In genomic region chr13:98450012-98450411, GRCh38 we compare ENCODE assay signal across 12 cellular contexts.
A peak's percentile ranks its signal among the peaks of the same experiment; 100 is the strongest.
DNase-seq lines count a peak whose midpoint lies in the region; ATAC-seq and TF ChIP-seq lines count a peak whose summit lies in the region.
"Had no signal": no experiment of that assay in that cellular context is flagged by ENCODE, and none has a peak within 500 bp of the region (broad histone marks: within the 10 kb centered on the region; RNA-seq: fewer than 3 reads in every experiment).

No MANE protein-coding gene starts in this region.

- no peaks in the 10 kb centered on the region for H3K27me3 Mint-ChIP-seq in activated CD4-positive, alpha-beta T cell treated with anti-CD3 and anti-CD28 coated beads, Interleukin-2, amount 10 ng/mL, durations not matched to agents 24 days and 14 days
- H3K27me3 Mint-ChIP-seq in T-cell: no peaks in the 10 kb centered on the region

- POLR2A ChIA-PET in T-cell (lab: Charles Lee): interaction anchor here in 1 of 2 donors (0.5 kb wide), 1 partner anchor 23 kb away, joined by 3 read pairs; no protein-coding TSS in a partner anchor

- no peak for DNase-seq in activated CD4-positive, alpha-beta T cell treated with anti-CD3 and anti-CD28 coated beads, Interleukin-2, amount 10 ng/mL, durations not matched to agents 24 days and 14 days
- DNase-seq in activated CD4-positive, alpha-beta T cell treated with anti-CD3 and anti-CD28 coated beads for 4 hours: no peak
- no peak for DNase-seq in T-cell
- DNase-seq in fibroblast of villous mesenchyme (ENCODE audit: low read depth): peak; percentile 81
- no peak for DNase-seq in sigmoid colon
- DNase-seq in NCI-H748 treated with DMSO at 0.1 percent for 48 hours (lab: John Stamatoyannopoulos, UW): no peak
- no peak for DNase-seq in AG20443 (ENCODE audit: low spot score)
- DNase-seq: effector CD4-positive, alpha-beta T cell; NCI-H345; PC-9 had no signal

- H3K36me3 Mint-ChIP-seq in activated CD4-positive, alpha-beta T cell treated with anti-CD3 and anti-CD28 coated beads, Interleukin-2, amount 10 ng/mL, durations not matched to agents 24 days and 14 days (ENCODE audit: low read depth): peaks cover 36% of the 10 kb centered on the region
- H3K36me3 Mint-ChIP-seq in T-cell: peaks cover 45% of the 10 kb centered on the region

- no peaks in the 10 kb centered on the region for H3K9me3 Mint-ChIP-seq in activated CD4-positive, alpha-beta T cell treated with anti-CD3 and anti-CD28 coated beads, Interleukin-2, amount 10 ng/mL, durations not matched to agents 24 days and 14 days
- no peaks in the 10 kb centered on the region for H3K9me3 Mint-ChIP-seq in T-cell

- H3K4me1 ChIP-seq in sigmoid colon: peaks cover 0 to 62% (median 47%) of the 10 kb centered on the region in 4 donors

- peaks cover 0 to 38% (median 7%) of the 10 kb centered on the region in 4 donors for H3K36me3 ChIP-seq in sigmoid colon

- H3K27ac Mint-ChIP-seq in activated CD4-positive, alpha-beta T cell treated with anti-CD3 and anti-CD28 coated beads, Interleukin-2, amount 10 ng/mL, durations not matched to agents 24 days and 14 days: peak overlapping the region; percentile 53
- peak overlapping the region; percentile 67 to 80 for H3K27ac Mint-ChIP-seq in T-cell

- H3K4me3 ChIP-seq in fibroblast of villous mesenchyme (ENCODE audit: low read depth, low read length) (no peak overlapping the region), sigmoid colon (no peak overlapping the region)
- H3K4me3 ChIP-seq: heart left ventricle, PC-9 had no signal

- CTCF ChIA-PET in T-cell (lab: Charles Lee): interaction anchor here (0.7 to 1.2 kb wide), 2 partner anchors 113 to 203 kb away, joined by 3 to 6 read pairs; no protein-coding TSS in a partner anchor

- H3K9me3 ChIP-seq in sigmoid colon: no peaks in the 10 kb centered on the region
- H3K9me3 ChIP-seq: heart left ventricle had no signal

- H3K27ac ChIP-seq in sigmoid colon: peak overlapping the region; percentile 64 to 87 (median 80)
- H3K27ac ChIP-seq: PC-9 had no signal

- no peak overlapping the region for H3K4me3 Mint-ChIP-seq in activated CD4-positive, alpha-beta T cell treated with anti-CD3 and anti-CD28 coated beads, Interleukin-2, amount 10 ng/mL, durations not matched to agents 24 days and 14 days
- no peak overlapping the region for H3K4me3 Mint-ChIP-seq in T-cell

- no peaks in the 10 kb centered on the region for H3K27me3 ChIP-seq in sigmoid colon
- H3K27me3 ChIP-seq: heart left ventricle had no signal

- H3K4me1 Mint-ChIP-seq in activated CD4-positive, alpha-beta T cell treated with anti-CD3 and anti-CD28 coated beads, Interleukin-2, amount 10 ng/mL, durations not matched to agents 24 days and 14 days: peaks cover 27% of the 10 kb centered on the region
- H3K4me1 Mint-ChIP-seq in T-cell: peaks cover 26 to 37% (median 35%) of the 10 kb centered on the region in 3 donors

- no peak for TF ChIP-seq POLR2A in sigmoid colon (IDR thresholded peaks at IDR 0.05)

- intact Hi-C loops in activated CD4-positive, alpha-beta T cell treated with anti-CD3 and anti-CD28 coated beads, Interleukin-2, amount 10 ng/mL, durations not matched to agents 24 days and 14 days (cut with micrococcal nuclease): no loop called here
- intact Hi-C loops in sigmoid colon (cut with DNase I): loop anchor here (2.0 kb wide), 1 partner anchor 33 kb away; no protein-coding TSS in a partner anchor

- ATAC-seq in T-cell (replicated peaks in 1 of 4): no peak
- ATAC-seq in GM19351 (IDR thresholded peaks at IDR 0.05; ENCODE audit: unreplicated experiment): no peak

- 48 to 63% methylated on average over 1 of the region's 1 CpG for WGBS in sigmoid colon, 2 donors

- TF ChIP-seq CTCF in fibroblast of villous mesenchyme (IDR thresholded peaks at IDR 0.05; ENCODE audit: insufficient read depth, low read depth, low read length) (no peak), sigmoid colon (IDR thresholded peaks at IDR 0.05) (no peak)

- peak in 2 of 4 donors; percentile 15 to 21 for TF ChIP-seq EP300 in sigmoid colon (IDR thresholded peaks at IDR 0.05)
